In genomic region chr1:23751050-23751814, GRCh38 we compare ENCODE assay signal across 1 cellular context.
TF ChIP-seq lines count a peak whose summit lies in the region.

No MANE protein-coding gene starts in this region.

TF ChIP-seq in GM12878, 131 proteins besides CTCF, POLR2A, EP300 and RAD21:
- TF ChIP-seq SMARCA5 (IDR thresholded peaks at IDR 0.05): no peak
- peak; percentile 10 for TF ChIP-seq MEF2B (IDR thresholded peaks at IDR 0.05; ENCODE audit: partially characterized antibody, poor library complexity, severe bottlenecking)
- TF ChIP-seq SMC3 (IDR thresholded peaks at IDR 0.05; ENCODE audit: borderline replicate concordance, low read length): peak; percentile 77; the same call in 1 of the 2 replicates
- peak; percentile 48; the same call in 1 of the 2 replicates for TF ChIP-seq YY1 (IDR thresholded peaks at IDR 0.05; ENCODE audit: low read depth, low read length)
